8 cellular contexts compared by ENCODE assay signal in genomic region chr2:64654063-64654811, GRCh38. TPM values are rescaled to one million over a fixed set of nuclear protein-coding genes. Genes with fewer than 3 reads are reported as not detected.
DNase-seq lines count a peak whose midpoint lies in the region; ATAC-seq and TF ChIP-seq lines count a peak whose summit lies in the region.

No MANE protein-coding gene starts in this region.

- H3K9me2 ChIP-seq in GM23338 (ENCODE audit: insufficient read depth), result no peaks in the 10 kb centered on the region

- no peaks in the 10 kb centered on the region for H3K9me3 Mint-ChIP-seq in GM23338
- H3K9me3 Mint-ChIP-seq in activated naive CD4-positive, alpha-beta T cell treated with anti-CD3 and anti-CD28 coated beads, Interleukin-2, amount 50 U/mL, for 72 hours, result no peaks in the 10 kb centered on the region
- H3K9me3 Mint-ChIP-seq in progenitor cell of endocrine pancreas (ENCODE audit: low read depth), result no peaks in the 10 kb centered on the region

- H3K4me3 ChIP-seq in GM23338, result peak overlapping the region; percentile 89

- H3K27ac Mint-ChIP-seq in GM23338 (no peak overlapping the region), progenitor cell of endocrine pancreas (peak overlapping the region; percentile 99)
- peak overlapping the region; percentile 17 to 88 for H3K27ac Mint-ChIP-seq in activated naive CD4-positive, alpha-beta T cell treated with anti-CD3 and anti-CD28 coated beads, Interleukin-2, amount 50 U/mL, for 72 hours

- H3F3A ChIP-seq in GM23338 (replicated peaks; ENCODE audit: low read depth), result no peaks in the 10 kb centered on the region; the same call in 1 of the 2 replicates

- peak overlapping the region; percentile 94 for H3K4me2 ChIP-seq in GM23338

- H3K27me3 Mint-ChIP-seq in GM23338 (ENCODE audit: insufficient read depth, low read depth, poor library complexity), result peaks cover 23% of the 10 kb centered on the region
- H3K27me3 Mint-ChIP-seq in progenitor cell of endocrine pancreas, result peaks cover 3% of the 10 kb centered on the region

- H4K20me1 ChIP-seq in GM23338 (replicated peaks; ENCODE audit: insufficient read depth), result peaks cover 27% of the 10 kb centered on the region

- H3K27me3 ChIP-seq in GM23338 (ENCODE audit: insufficient read depth), result peaks cover 49% of the 10 kb centered on the region

- ATAC-seq in GM23338 (peak; percentile 31), SK-N-SH treated with all-trans-retinoic acid at 6 μM for 48 hours (peak; percentile 61), Right ventricle myocardium superior (ENCODE audit: poor library complexity) (peak; percentile 69)
- peak; percentile 38 to 58 for ATAC-seq in activated naive CD4-positive, alpha-beta T cell treated with anti-CD3 and anti-CD28 coated beads, Interleukin-2, amount 50 U/mL, for 72 hours

- DNase-seq in GDM1 (lab: John Stamatoyannopoulos, UW) (peak; percentile 81), GM23338 (ENCODE audit: low spot score) (peak; percentile 76), Right ventricle myocardium superior (peak; percentile 87), progenitor cell of endocrine pancreas (ENCODE audit: low spot score, unreplicated experiment) (no peak), iPS-NIHi7 (ENCODE audit: extremely low spot score) (no peak)
- DNase-seq in activated naive CD4-positive, alpha-beta T cell treated with anti-CD3 and anti-CD28 coated beads, Interleukin-2, amount 50 U/mL, for 72 hours (ENCODE audit: low spot score in 2 of 2), result peak; percentile 41 to 76

- H3K4me3 Mint-ChIP-seq in GM23338 (peak overlapping the region; percentile 81), progenitor cell of endocrine pancreas (ENCODE audit: low read depth) (peak overlapping the region; percentile 86)

- intact Hi-C loops in Right ventricle myocardium superior (cut with DNase I), result loop anchor here (5.0 kb wide), 2 partner anchors 98 to 113 kb away; no protein-coding TSS in a partner anchor

- peaks cover 40% of the 10 kb centered on the region for H3K4me1 ChIP-seq in GM23338 (ENCODE audit: insufficient read depth)

- H3K36me3 Mint-ChIP-seq in GM23338 (ENCODE audit: low read depth) (no peaks in the 10 kb centered on the region), progenitor cell of endocrine pancreas (ENCODE audit: insufficient read depth) (no peaks in the 10 kb centered on the region)
- peaks cover 5 to 6% of the 10 kb centered on the region in 2 donors for H3K36me3 Mint-ChIP-seq in activated naive CD4-positive, alpha-beta T cell treated with anti-CD3 and anti-CD28 coated beads, Interleukin-2, amount 50 U/mL, for 72 hours

- TF ChIP-seq CTCF in GM23338 (conservative IDR thresholded peaks at IDR 0.05; ENCODE audit: low read depth in 2 of 2) (no peak), progenitor cell of endocrine pancreas (IDR thresholded peaks at IDR 0.05; ENCODE audit: unreplicated experiment) (no peak)

- H2AFZ ChIP-seq in GM23338, result peak overlapping the region; percentile 92

- no peaks in the 10 kb centered on the region for H3K36me3 ChIP-seq in GM23338 (ENCODE audit: insufficient read depth)
- no peaks in the 10 kb centered on the region for H3K36me3 ChIP-seq in KOPT-K1 (ENCODE audit: insufficient read depth, low read length)

- H3K79me2 ChIP-seq in GM23338 (replicated peaks; ENCODE audit: insufficient read depth), result peaks cover 36% of the 10 kb centered on the region

- H3K4me1 Mint-ChIP-seq in GM23338 (peaks cover 36% of the 10 kb centered on the region), progenitor cell of endocrine pancreas (ENCODE audit: low read depth) (peaks cover 48% of the 10 kb centered on the region)

- no peaks in the 10 kb centered on the region for H3K9me3 ChIP-seq in KOPT-K1 (ENCODE audit: insufficient read depth, low read length, poor library complexity, severe bottlenecking)

- H3K27ac ChIP-seq in GM23338 (ENCODE audit: low read depth) (0 out of 2 replicates have a peak overlapping the region, but pooled peaks have one; percentile 75), KOPT-K1 (ENCODE audit: low read depth, low read length, poor library complexity, severe bottlenecking) (peak overlapping the region; percentile 69)

TF ChIP-seq in GM23338, 12 proteins besides CTCF, POLR2A, EP300 and RAD21 (continues in another document):
- TF ChIP-seq NANOG (IDR thresholded peaks at IDR 0.05; ENCODE audit: borderline replicate concordance) (no peak), POLR2AphosphoS5 (IDR thresholded peaks at IDR 0.05; ENCODE audit: low read depth) (peak; percentile 67), ZNF331 (CRISPR knock-in tag; IDR thresholded peaks at IDR 0.05; ENCODE audit: low read depth) (no peak)

TF ChIP-seq in SK-N-SH treated with all-trans-retinoic acid at 6 μM for 48 hours, 23 proteins besides CTCF, POLR2A, EP300 and RAD21:
- TF ChIP-seq PPARA (CRISPR knock-in tag; IDR thresholded peaks at IDR 0.05; ENCODE audit: borderline replicate concordance), result no peak
- no peak for TF ChIP-seq TOX (CRISPR knock-in tag; IDR thresholded peaks at IDR 0.05; ENCODE audit: borderline replicate concordance)
- TF ChIP-seq PATZ1 (CRISPR knock-in tag; IDR thresholded peaks at IDR 0.05; ENCODE audit: borderline replicate concordance), result 0 out of 2 replicates have a peak, but pooled peaks have one; percentile 22
- no peak for TF ChIP-seq ZNF8 (CRISPR knock-in tag; IDR thresholded peaks at IDR 0.05)
- 0 out of 2 replicates have a peak, but pooled peaks have one; percentile 5 for TF ChIP-seq ZC3H10 (CRISPR knock-in tag; IDR thresholded peaks at IDR 0.05)

RNA-seq across cellular contexts. Expression of gene SERTAD2, which starts 0.5 kb away (rescaled TPM):
- 6.2 and 6.6 TPM in 2 replicates for total RNA-seq in GM23338 (2014; rRNA removed; shearing (Covaris generic))
- polyA plus RNA-seq in GM23338 (2016; fragmentation: Nextera tagmentation; extraction: Ambion mirVana), result 6.4 and 6.7 TPM in 2 replicates
- total RNA-seq in activated naive CD4-positive, alpha-beta T cell treated with anti-CD3 and anti-CD28 coated beads, Interleukin-2, amount 50 U/mL, for 72 hours, result 10 to 100 TPM; 17.8 to 46.4 TPM
- 12.8 TPM for total RNA-seq in Right ventricle myocardium superior
- total RNA-seq in progenitor cell of endocrine pancreas, result 19.0 and 20.7 TPM in 2 replicates

Comparison
In these comparisons a context has a peak if more than half of its experiments do, and no peak if none do; other contexts are left out.
1. DNase-seq: peak in GDM1 (single experiment), GM23338 (single experiment), activated naive CD4-positive, alpha-beta T cell treated with anti-CD3 and anti-CD28 coated beads, Interleukin-2, amount 50 U/mL, for 72 hours (2 of 2) and Right ventricle myocardium superior (single experiment); none in progenitor cell of endocrine pancreas (single experiment) and iPS-NIHi7 (single experiment).
2. Peak in every context shown above with its lines, with median percentiles within 50 percentile points of each other: ATAC-seq.